In the genomic region with DNA sequence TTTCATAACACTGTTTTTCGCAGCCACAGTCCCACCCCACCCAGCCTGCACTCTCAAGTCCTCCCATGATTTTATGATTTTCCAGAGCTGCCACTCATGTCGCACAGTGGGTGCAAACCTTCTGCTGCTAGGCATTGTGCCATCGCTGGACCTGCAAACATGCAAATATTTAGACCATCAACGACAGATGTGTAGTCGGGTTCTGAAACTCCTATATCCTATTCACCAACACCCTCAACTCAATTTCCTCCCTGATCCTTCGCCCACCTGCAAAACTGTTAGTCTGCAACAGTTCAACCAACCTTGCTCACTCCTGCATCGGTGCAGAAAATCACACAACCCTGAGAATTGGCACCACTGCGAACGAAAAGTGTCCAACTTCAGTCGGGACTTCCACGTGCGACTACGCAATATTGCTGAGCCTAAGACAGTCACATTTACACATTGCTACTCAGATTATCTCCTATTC, we compare ENCODE assay signal across 8 cellular contexts. TPM values are rescaled to one million over a fixed set of nuclear protein-coding genes. Genes with fewer than 3 reads are reported as not detected.
A peak's percentile ranks its signal among the peaks of the same experiment; 100 is the strongest.
DNase-seq lines count a peak whose midpoint lies in the region; ATAC-seq and TF ChIP-seq lines count a peak whose summit lies in the region.

No MANE protein-coding gene starts in this region.

- ATAC-seq in GM21447 (IDR thresholded peaks at IDR 0.05; ENCODE audit: unreplicated experiment) (peak; percentile 3), memory B cell (ENCODE audit: low read depth) (no peak), HG03039 (IDR thresholded peaks at IDR 0.05; ENCODE audit: unreplicated experiment) (no peak)

- peak overlapping the region; percentile 79 for H3K4me3 ChIP-seq in BJ (ENCODE audit: low read depth, low read length)

- POLR2A ChIA-PET in BJ (lab: Charles Lee): interaction anchor here (1.0 kb wide), 2 partner anchors 17 to 73 kb away, joined by 3 to 6 read pairs; no protein-coding TSS in a partner anchor

- peak overlapping the region; percentile 95 for H3K27ac Mint-ChIP-seq in memory B cell

- peaks cover 3% of the 10 kb centered on the region for H3K27me3 Mint-ChIP-seq in memory B cell

- DNase-seq in BJ (ENCODE audit: low read depth) (no peak), RPMI7951 (ENCODE audit: low read depth) (peak; percentile 25), memory B cell (ENCODE audit: low spot score in 2 of 2) (peak in 1 of 2 donors; percentile 19), superior temporal gyrus (ENCODE audit: extremely low spot score) (peak; percentile 56), A172 (ENCODE audit: low spot score) (no peak)

- no peak for TF ChIP-seq CTCF in BJ (IDR thresholded peaks at IDR 0.05; ENCODE audit: insufficient read depth, low read depth, low read length)

- H3K4me1 Mint-ChIP-seq in memory B cell: peaks cover 12% of the 10 kb centered on the region

- H3K9me3 Mint-ChIP-seq in memory B cell: no peaks in the 10 kb centered on the region

- peak overlapping the region; percentile 94 for H3K4me3 Mint-ChIP-seq in memory B cell

- CTCF ChIA-PET in BJ (lab: Yijun Ruan, JAX): interaction anchor here (0.8 to 1.5 kb wide), 4 partner anchors 10 to 254 kb away, joined by 3 to 4 read pairs (median 4); no protein-coding TSS in a partner anchor

- peak overlapping the region; percentile 88 for H3K27ac ChIP-seq in cingulate gyrus (ENCODE audit: low read depth, low read length)

- no peaks in the 10 kb centered on the region for H3K36me3 Mint-ChIP-seq in memory B cell

- no peaks in the 10 kb centered on the region for H3K27me3 ChIP-seq in BJ (ENCODE audit: control insufficient read depth, insufficient read depth, low read length)

- H3K36me3 ChIP-seq in BJ (ENCODE audit: control insufficient read depth, insufficient read depth, low read length): no peaks in the 10 kb centered on the region

RNA-seq across cellular contexts. Expression of a gene that starts 0.9 kb away (rescaled TPM):
- polyA plus RNA-seq in BJ (2011; rRNA removed): 20.5 and 25.2 TPM in 2 replicates
- 30.4 and 35.8 TPM in 2 replicates for polyA minus RNA-seq in BJ (2011; rRNA and poly(A)+ RNA removed)
- 25.9 and 26.4 TPM in 2 replicates for total RNA-seq in RPMI7951 (2014; rRNA removed; shearing (Covaris generic))
- total RNA-seq in A172 (2014; rRNA removed; shearing (Covaris generic)): 30.6 and 39.2 TPM in 2 replicates

RNA-seq across cellular contexts. Expression of a gene that starts 24.7 kb away (rescaled TPM):
- polyA plus RNA-seq in BJ (2011; rRNA removed): 8.2 and 11.4 TPM in 2 replicates
- 6.8 and 9.4 TPM in 2 replicates for polyA minus RNA-seq in BJ (2011; rRNA and poly(A)+ RNA removed)
- total RNA-seq in RPMI7951 (2014; rRNA removed; shearing (Covaris generic)): 59.0 and 67.0 TPM in 2 replicates
- total RNA-seq in A172 (2014; rRNA removed; shearing (Covaris generic)): 0.19 TPM in 1 of 2 replicates, not detected in the other

Comparison
In these comparisons a context has a peak if more than half of its experiments do, and no peak if none do; other contexts are left out.
1. DNase-seq: peak in RPMI7951 (single experiment) and superior temporal gyrus (single experiment); none in BJ (single experiment) and A172 (single experiment).
2. RNA of a gene that starts 24.7 kb away (total RNA-seq): 59.0 to 67.0 TPM in RPMI7951; 0.19 TPM in A172; every median in the first group is over 10 times any median in the second.